19 cellular contexts compared by ENCODE assay signal in the genomic region with DNA sequence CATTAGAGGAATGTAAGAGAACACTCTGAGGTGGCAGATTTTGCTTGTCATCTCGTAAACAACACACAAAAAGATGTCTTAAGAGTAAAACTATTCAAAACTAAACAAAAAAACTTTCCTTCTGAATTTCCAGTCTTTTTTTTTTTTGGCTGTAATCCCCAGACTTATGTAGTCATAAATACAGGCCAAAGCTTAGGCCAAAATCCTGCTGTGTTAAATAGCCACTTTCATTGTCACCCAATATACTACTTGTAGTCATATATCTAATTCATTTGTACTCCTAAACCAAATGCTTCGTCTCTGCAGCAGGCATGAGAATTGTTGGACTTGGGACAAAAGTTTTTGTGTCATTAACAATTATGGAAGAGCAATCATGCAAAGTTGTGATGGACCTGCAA.
"Had no signal": no experiment of that assay in that cellular context is flagged by ENCODE, and none has a peak within 500 bp of the region (broad histone marks: within the 10 kb centered on the region; RNA-seq: fewer than 3 reads in every experiment).

No MANE protein-coding gene starts in this region.

- H3K36me3 Mint-ChIP-seq: natural killer cell treated with Interleukin-12 subunit alpha and Interleukin-12 subunit beta and Interleukin-15 and Interleukin-18, amount 100 ng/mL, for 72 hours had no signal

- H3K4me1 ChIP-seq: colonic mucosa, tibial artery, uterus had no signal

- FAIRE-seq: islet of Langerhans had no signal

- ATAC-seq: natural killer cell treated with Interleukin-12 subunit alpha and Interleukin-12 subunit beta and Interleukin-15 and Interleukin-18, amount 100 ng/mL, for 72 hours had no signal

- H3K9me3 Mint-ChIP-seq: natural killer cell treated with Interleukin-12 subunit alpha and Interleukin-12 subunit beta and Interleukin-15 and Interleukin-18, amount 100 ng/mL, for 72 hours; T-helper 1 cell treated with Interleukin-12 subunit alpha and Interleukin-12 subunit beta and Interleukin-4 antibody, amounts not matched to agents 30 μg/mL and 1 μg/mL, for 36 hours had no signal

- DNase-seq: activated CD4-positive, alpha-beta T cell treated with anti-CD3 and anti-CD28 coated beads for 1 hour; activated CD8-positive, alpha-beta memory T cell treated with anti-CD3 and anti-CD28 coated beads for 24 hours; activated CD8-positive, alpha-beta memory T cell treated with anti-CD3 and anti-CD28 coated beads, Interleukin-2, amount 50 U/mL, for 48 hours; central memory CD4-positive, alpha-beta T cell; foreskin melanocyte; glutamatergic neuron; hippocampal formation; occipital lobe; stimulated activated naive CD4-positive, alpha-beta T cell; tibial artery; uterus had no signal

- H3K27me3 Mint-ChIP-seq: activated naive CD8-positive, alpha-beta T cell; natural killer cell treated with Interleukin-12 subunit alpha and Interleukin-12 subunit beta and Interleukin-15 and Interleukin-18, amount 100 ng/mL, for 72 hours; progenitor cell of endocrine pancreas had no signal

- H3K36me3 ChIP-seq: colonic mucosa, uterus had no signal

- H3K27ac Mint-ChIP-seq: activated naive CD8-positive, alpha-beta T cell; natural killer cell treated with Interleukin-12 subunit alpha and Interleukin-12 subunit beta and Interleukin-15 and Interleukin-18, amount 100 ng/mL, for 72 hours; T-helper 1 cell treated with Interleukin-12 subunit alpha and Interleukin-12 subunit beta and Interleukin-4 antibody, amounts not matched to agents 30 μg/mL and 1 μg/mL, for 36 hours had no signal

- H3K4me3 Mint-ChIP-seq: activated naive CD8-positive, alpha-beta T cell; mesothelial cell of epicardium; natural killer cell treated with Interleukin-12 subunit alpha and Interleukin-12 subunit beta and Interleukin-15 and Interleukin-18, amount 100 ng/mL, for 72 hours; T-helper 1 cell treated with Interleukin-12 subunit alpha and Interleukin-12 subunit beta and Interleukin-4 antibody, amounts not matched to agents 30 μg/mL and 1 μg/mL, for 36 hours had no signal

- H3K9me3 ChIP-seq: colonic mucosa, tibial artery, uterus had no signal

- H3K27me3 ChIP-seq: colonic mucosa, tibial artery, uterus had no signal

- H3K27ac ChIP-seq: colonic mucosa, tibial artery, uterus had no signal

- H3K4me3 ChIP-seq: colonic mucosa, lung, tibial artery, uterus had no signal
